ENCODE assay signal across 9 cellular contexts in genomic region chr20:56630506-56631317, GRCh38. TPM values are rescaled to one million over a fixed set of nuclear protein-coding genes. Genes with fewer than 3 reads are reported as not detected.
DNase-seq lines count a peak whose midpoint lies in the region; ATAC-seq and TF ChIP-seq lines count a peak whose summit lies in the region.
"Had no signal": no experiment of that assay in that cellular context is flagged by ENCODE, and none has a peak within 500 bp of the region (broad histone marks: within the 10 kb centered on the region; RNA-seq: fewer than 3 reads in every experiment).

No MANE protein-coding gene starts in this region.

- ATAC-seq in left ventricle myocardium superior = no peak
- no peak for ATAC-seq in stimulated activated memory B cell treated with anti-CD40 and anti-IgM and Interleukin-4, amounts not matched to agents 10 μg/mL and 1 μg/mL and 100 μg/mL, for 72 hours

- H2AFZ ChIP-seq in GM23248 (peak overlapping the region; percentile 95), smooth muscle cell (ENCODE audit: low read depth) (no peak overlapping the region)

- H3K27me3 ChIP-seq in GM23248 (replicated peaks; ENCODE audit: insufficient read depth) (no peaks in the 10 kb centered on the region; the same call in 1 of the 2 replicates), smooth muscle cell (ENCODE audit: low read depth) (peaks cover 92% of the 10 kb centered on the region)

- H3K36me3 ChIP-seq in GM23248 (ENCODE audit: low read depth) = peaks cover 23% of the 10 kb centered on the region
- no peaks in the 10 kb centered on the region for H3K36me3 ChIP-seq in smooth muscle cell (ENCODE audit: low read depth)

- no peaks in the 10 kb centered on the region for H3K9me3 Mint-ChIP-seq in stimulated activated memory B cell treated with anti-CD40 and anti-IgM and Interleukin-4, amounts not matched to agents 10 μg/mL and 1 μg/mL and 100 μg/mL, for 72 hours

- H3K4me2 ChIP-seq in GM23248 (ENCODE audit: unreplicated experiment) (peak overlapping the region; percentile 70), smooth muscle cell (peak overlapping the region; percentile 96)

- H3K27me3 Mint-ChIP-seq in stimulated activated memory B cell treated with anti-CD40 and anti-IgM and Interleukin-4, amounts not matched to agents 10 μg/mL and 1 μg/mL and 100 μg/mL, for 72 hours = peaks cover 74% of the 10 kb centered on the region

- peaks cover 10% of the 10 kb centered on the region for H3K4me1 Mint-ChIP-seq in stimulated activated memory B cell treated with anti-CD40 and anti-IgM and Interleukin-4, amounts not matched to agents 10 μg/mL and 1 μg/mL and 100 μg/mL, for 72 hours

- no peaks in the 10 kb centered on the region for H3K9me3 ChIP-seq in GM23248 (ENCODE audit: low read depth)
- no peaks in the 10 kb centered on the region for H3K9me3 ChIP-seq in smooth muscle cell (replicated peaks; ENCODE audit: low read depth)

- H3F3A ChIP-seq in GM23248 (ENCODE audit: insufficient read depth) (peaks cover 37% of the 10 kb centered on the region), smooth muscle cell (ENCODE audit: low read depth) (no peaks in the 10 kb centered on the region)

- H3K27ac ChIP-seq in GM23248 (peak overlapping the region; percentile 41; the same call in 1 of the 2 replicates), smooth muscle cell (ENCODE audit: low read depth) (no peak overlapping the region)

- H3K9me2 ChIP-seq in GM23248 (ENCODE audit: insufficient read depth) = no peaks in the 10 kb centered on the region

- DNase-seq in GM23248 (peak; percentile 78), T1000 (lab: John Stamatoyannopoulos, UW) (peak; percentile 71), left ventricle myocardium superior (peak; percentile 32), smooth muscle cell (lab: John Stamatoyannopoulos, UW; ENCODE audit: unreplicated experiment) (no peak), OCI-M1 (lab: John Stamatoyannopoulos, UW) (no peak), globus pallidus (ENCODE audit: low spot score) (no peak)
- no peak for DNase-seq in stimulated activated CD4-positive, alpha-beta T cell treated with anti-CD3 and anti-CD28 coated beads, Interleukin-4, amount 100 ng/mL, for 24 hours
- DNase-seq: NCI-H446 treated with DMSO at 0.1 percent for 48 hours had no signal

- no peak for TF ChIP-seq CTCF in smooth muscle cell (IDR thresholded peaks at IDR 0.05; ENCODE audit: borderline replicate concordance, insufficient read depth, poor library complexity, severe bottlenecking)

- H3K4me3 Mint-ChIP-seq in stimulated activated memory B cell treated with anti-CD40 and anti-IgM and Interleukin-4, amounts not matched to agents 10 μg/mL and 1 μg/mL and 100 μg/mL, for 72 hours = no peak overlapping the region

- no peaks in the 10 kb centered on the region for H4K20me1 ChIP-seq in GM23248 (ENCODE audit: insufficient read depth)
- peaks cover 17% of the 10 kb centered on the region for H4K20me1 ChIP-seq in smooth muscle cell (ENCODE audit: low read depth)

- 9 to 15% methylated on average over 51 to 63 of the region's 82 CpGs for WGBS in GM23248 (ENCODE audit: low coverage in 1 of 2, low lambda C conversion rate in 2 of 2, missing lambda C conversion rate in 2 of 2), 2 experiments
- 1% methylated on average over 72 of the region's 82 CpGs for WGBS in smooth muscle cell (ENCODE audit: low lambda C conversion rate)

- peak overlapping the region; percentile 96 for H3K4me3 ChIP-seq in GM23248
- peak overlapping the region; percentile 71 for H3K4me3 ChIP-seq in smooth muscle cell

- intact Hi-C loops in left ventricle myocardium superior (cut with micrococcal nuclease) = no loop called here

- H3K79me2 ChIP-seq in GM23248 (ENCODE audit: insufficient read depth) (peaks cover 49% of the 10 kb centered on the region), smooth muscle cell (ENCODE audit: low read depth) (no peaks in the 10 kb centered on the region)

- H3K4me1 ChIP-seq in GM23248 (ENCODE audit: insufficient read depth) = peaks cover 19% of the 10 kb centered on the region
- peaks cover 41% of the 10 kb centered on the region for H3K4me1 ChIP-seq in smooth muscle cell (ENCODE audit: low read depth)

- no peaks in the 10 kb centered on the region for H3K36me3 Mint-ChIP-seq in stimulated activated memory B cell treated with anti-CD40 and anti-IgM and Interleukin-4, amounts not matched to agents 10 μg/mL and 1 μg/mL and 100 μg/mL, for 72 hours

- in situ Hi-C loops in GM23248 (cut with MboI) = no loop called here

- H3K9ac ChIP-seq in GM23248 (peak overlapping the region; percentile 86), smooth muscle cell (ENCODE audit: low read depth) (no peak overlapping the region)

- H3K27ac Mint-ChIP-seq in stimulated activated memory B cell treated with anti-CD40 and anti-IgM and Interleukin-4, amounts not matched to agents 10 μg/mL and 1 μg/mL and 100 μg/mL, for 72 hours = no peak overlapping the region

RNA-seq across cellular contexts. Expression of gene TFAP2C, which starts 1.6 kb away (rescaled TPM):
- total RNA-seq in GM23248 (2014; rRNA removed; shearing (Covaris generic)) = 12.3 and 12.8 TPM in 2 replicates
- polyA plus RNA-seq in GM23248 (2016; fragmentation: Nextera tagmentation; extraction: Ambion mirVana) = 16.6 and 19.0 TPM in 2 replicates
- 0.20 TPM for total RNA-seq in left ventricle myocardium superior
- total RNA-seq in smooth muscle cell = 3.4 and 5.8 TPM in 2 replicates
- polyA plus RNA-seq in smooth muscle cell = 2.5 and 7.3 TPM in 2 replicates

Comparison
In these comparisons a context has a peak if more than half of its experiments do, and no peak if none do; other contexts are left out.
1. DNase-seq: peak in GM23248 (single experiment), T1000 (single experiment) and left ventricle myocardium superior (single experiment); none in smooth muscle cell (single experiment), stimulated activated CD4-positive, alpha-beta T cell treated with anti-CD3 and anti-CD28 coated beads, Interleukin-4, amount 100 ng/mL, for 24 hours (single experiment), OCI-M1 (single experiment) and globus pallidus (single experiment).